Comparison of ENCODE assay signal across 8 cellular contexts in the genomic region with DNA sequence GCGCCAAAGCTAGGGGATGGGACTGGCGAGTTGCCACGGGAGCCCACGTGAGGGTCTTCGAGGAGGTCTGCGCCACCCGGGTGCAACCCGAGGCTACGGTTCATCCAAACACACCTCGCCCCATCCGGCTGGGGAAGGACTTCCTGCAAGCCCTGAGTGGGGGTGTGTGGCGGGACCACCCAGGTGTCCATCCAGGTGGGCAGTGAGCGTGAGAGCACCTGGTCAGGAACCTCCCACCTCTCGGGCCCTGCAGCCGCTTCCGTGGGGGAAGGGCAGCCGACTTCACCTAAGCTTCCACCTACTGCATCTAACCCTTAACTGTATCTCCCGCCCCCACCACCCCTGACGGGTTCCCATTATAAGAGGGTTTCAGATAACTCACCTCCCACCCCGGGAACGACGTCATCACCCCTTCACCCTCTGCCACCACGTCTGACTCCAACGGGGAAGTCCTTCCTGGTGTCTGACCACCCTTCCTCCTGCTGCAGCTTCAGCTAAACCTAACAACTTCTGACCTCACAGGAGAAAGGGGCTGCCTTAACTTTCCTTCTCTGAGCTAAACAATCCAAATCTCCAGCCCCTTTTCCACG. TPM values are rescaled to one million over a fixed set of nuclear protein-coding genes. Genes with fewer than 3 reads are reported as not detected.
DNase-seq lines count a peak whose midpoint lies in the region; ATAC-seq, FAIRE-seq and TF ChIP-seq lines count a peak whose summit lies in the region.

No MANE protein-coding gene starts in this region.

- H3K4me3 Mint-ChIP-seq in brain = peak overlapping the region; percentile 80 to 85 (median 83)

- peaks cover 0 to 5% (median 0%) of the 10 kb centered on the region in 5 experiments for H3K9me3 Mint-ChIP-seq in brain

- TF ChIP-seq CTCF in GM13977 (IDR thresholded peaks at IDR 0.05; ENCODE audit: extremely low read depth, insufficient read depth, missing control alignments) (no peak), brain (conservative IDR thresholded peaks at IDR 0.05) (no peak)

- peak; percentile 35 for DNase-seq in GM13977 (ENCODE audit: low spot score)
- peak; percentile 35 for DNase-seq in RKO (ENCODE audit: low spot score)
- peak; percentile 26 to 37 for DNase-seq in stimulated activated CD4-positive, alpha-beta T cell treated with anti-CD3 and anti-CD28 coated beads, Interleukin-1b, Interleukin-23, amount 100 ng/mL, for 4 hours (ENCODE audit: low read depth in 2 of 2)
- no peak for DNase-seq in GM19239 (ENCODE audit: insufficient read length, low spot score)

- H3K27me3 Mint-ChIP-seq in brain = peaks cover 55% of the 10 kb centered on the region

- ATAC-seq in HG02571 (IDR thresholded peaks at IDR 0.05; ENCODE audit: unreplicated experiment) (no peak), HG03378 (IDR thresholded peaks at IDR 0.05; ENCODE audit: unreplicated experiment) (no peak), GM21529 (IDR thresholded peaks at IDR 0.05; ENCODE audit: unreplicated experiment) (no peak)

- H3K4me1 Mint-ChIP-seq in brain = peaks cover 28% of the 10 kb centered on the region

- no peaks in the 10 kb centered on the region for H3K36me3 Mint-ChIP-seq in brain

- no peak overlapping the region for H3K27ac Mint-ChIP-seq in brain

- no peak for FAIRE-seq in GM19239 (lab: Jason Lieb, UNC)

- in situ Hi-C loops in GM13977 (cut with MboI; ENCODE audit: low pct_unique_long_range_greater_than_20kb, low sequenced_read_pairs, unreplicated experiment) = no loop called here

RNA-seq across cellular contexts. Expression of a gene that starts 27.3 kb away (rescaled TPM):
- polyA plus RNA-seq in brain (ENCODE audit: insufficient read depth, low read depth, low replicate concordance) = 28.9 TPM
